12 cellular contexts compared by ENCODE assay signal in the genomic region with DNA sequence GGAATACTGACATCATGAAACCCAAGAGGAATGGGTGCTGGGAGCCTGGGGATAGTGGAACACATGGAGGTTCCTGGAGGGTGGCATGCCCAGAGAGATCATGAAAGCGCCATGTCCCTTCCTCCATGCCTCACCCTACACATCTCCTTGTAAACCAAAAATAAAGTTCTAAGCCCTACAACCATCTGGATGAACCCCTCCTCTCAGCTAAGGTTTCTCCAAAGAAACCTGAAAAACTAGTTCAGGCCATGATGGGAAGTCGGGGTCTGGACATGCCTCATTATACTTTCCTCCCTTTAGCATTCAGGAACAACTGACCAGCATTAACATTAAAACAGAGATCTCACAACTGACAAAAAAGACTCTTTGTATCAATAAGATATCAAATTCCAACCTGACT.
DNase-seq lines count a peak whose midpoint lies in the region; ATAC-seq, FAIRE-seq and TF ChIP-seq lines count a peak whose summit lies in the region.
"Had no signal": no experiment of that assay in that cellular context is flagged by ENCODE, and none has a peak within 500 bp of the region (broad histone marks: within the 10 kb centered on the region; RNA-seq: fewer than 3 reads in every experiment).

No MANE protein-coding gene starts in this region.

- H3K36me3 ChIP-seq in HUES48 (ENCODE audit: control insufficient read depth, insufficient read depth, low read length) (no peaks in the 10 kb centered on the region), mammary epithelial cell (ENCODE audit: insufficient read depth, low read length) (no peaks in the 10 kb centered on the region)
- H3K36me3 ChIP-seq: HAP-1 had no signal

- no peak overlapping the region for H3K4me3 ChIP-seq in HUES48 (ENCODE audit: low read depth, low read length)
- H3K4me3 ChIP-seq in mammary epithelial cell (replicated peaks in 1 of 3; ENCODE audit: insufficient read depth in 1 of 3, low read depth in 2 of 3, low read length in 3 of 3): no peak overlapping the region
- H3K4me3 ChIP-seq: GM23248, HAP-1, K562 had no signal

- H3K9me3 ChIP-seq in HUES48 (ENCODE audit: control insufficient read depth, insufficient read depth, low read length) (no peaks in the 10 kb centered on the region), mammary epithelial cell (replicated peaks; ENCODE audit: insufficient read depth, low read length) (no peaks in the 10 kb centered on the region)

- FAIRE-seq in D721Med (lab: Jason Lieb, UNC): no peak
- FAIRE-seq: HTR-8/SVneo, K562 had no signal

- 57% methylated on average over 2 of the region's 2 CpGs for WGBS in mammary epithelial cell (ENCODE audit: low coverage, missing lambda C conversion rate)

- in situ Hi-C loops in mammary epithelial cell (cut with MboI; ENCODE audit: low sequenced_read_pairs in 2 of 2): no loop called here

- H3K79me2 ChIP-seq in mammary epithelial cell (ENCODE audit: insufficient read depth, low read length): peaks cover 87% of the 10 kb centered on the region

- TF ChIP-seq CTCF in mammary epithelial cell (conservative IDR thresholded peaks at IDR 0.05 in 1 of 2, IDR thresholded peaks at IDR 0.05 in 1 of 2; ENCODE audit: extremely low read depth in 1 of 2, insufficient read depth in 1 of 2, low read depth in 1 of 2, low read length in 2 of 2) (no peak), D721Med (IDR thresholded peaks at IDR 0.05; ENCODE audit: insufficient read depth, missing control alignments) (no peak)

- H3K4me1 ChIP-seq in HUES48 (ENCODE audit: control insufficient read depth, insufficient read depth, low read length) (peaks cover 17% of the 10 kb centered on the region), mammary epithelial cell (ENCODE audit: insufficient read depth, low read length) (peaks cover 5% of the 10 kb centered on the region)

- no peak for ATAC-seq in HG03097 (IDR thresholded peaks at IDR 0.05; ENCODE audit: low FRiP score, unreplicated experiment)
- ATAC-seq: CD8-positive, alpha-beta T cell; K562 had no signal

- no peaks in the 10 kb centered on the region for H3K27me3 ChIP-seq in HUES48 (ENCODE audit: control insufficient read depth, insufficient read depth, low read length)
- H3K27me3 ChIP-seq in mammary epithelial cell (ENCODE audit: insufficient read depth, low read length): no peaks in the 10 kb centered on the region

- intact Hi-C loops in mammary epithelial cell (cut with micrococcal nuclease): no loop called here

- BruUV-seq in mammary epithelial cell (replicated peaks; lab: Mats Ljungman, UMichigan): no TSS peak

- peaks cover 4% of the 10 kb centered on the region for H4K20me1 ChIP-seq in mammary epithelial cell (ENCODE audit: insufficient read depth, low read length)

- peak overlapping the region; percentile 20 for H3K27ac ChIP-seq in HUES48 (ENCODE audit: low read depth, low read length)
- H3K27ac ChIP-seq in mammary epithelial cell (ENCODE audit: insufficient read depth, low read depth, low read length): no peak overlapping the region
- H3K27ac ChIP-seq: GM23248 had no signal

- DNase-seq in mammary epithelial cell (no peak), left kidney (ENCODE audit: low read depth, low spot score) (peak; percentile 42), DMS79 (lab: John Stamatoyannopoulos, UW) (no peak), D721Med (ENCODE audit: insufficient read length, low spot score) (no peak)
- DNase-seq: CD8-positive, alpha-beta T cell; COR-L47; GM23248 had no signal

- dilution Hi-C loops in mammary epithelial cell (cut with HindIII; ENCODE audit: low sequenced_read_pairs): no loop called here

- CTCF ChIA-PET in mammary epithelial cell (lab: Charles Lee; ENCODE audit: low non-redundant PET): no interaction called here

- H3K9ac ChIP-seq in HUES48 (ENCODE audit: low read depth, low read length) (no peak overlapping the region), mammary epithelial cell (ENCODE audit: insufficient read depth, low read length) (no peak overlapping the region)
- H3K9ac ChIP-seq: GM23248 had no signal

- peak overlapping the region; percentile 15 for H3K4me2 ChIP-seq in mammary epithelial cell (ENCODE audit: insufficient read depth, low read depth, low read length)

- no peak overlapping the region for H2AFZ ChIP-seq in mammary epithelial cell (ENCODE audit: low read depth, low read length)
- H2AFZ ChIP-seq: GM23248 had no signal
